8 cellular contexts compared by ENCODE assay signal in genomic region chr7:141702047-141702567, GRCh38. TPM values are rescaled to one million over a fixed set of nuclear protein-coding genes. Genes with fewer than 3 reads are reported as not detected.
DNase-seq lines count a peak whose midpoint lies in the region; ATAC-seq and TF ChIP-seq lines count a peak whose summit lies in the region.

TSS of gene DENND11 (minus strand) at chr7:141702166. CDS start at chr7:141702153, 13 bp downstream.

- H3K4me1 ChIP-seq in Karpas-422 (ENCODE audit: low read length) = peaks cover 19% of the 10 kb centered on the region

- H3K36me3 Mint-ChIP-seq in chondrocyte (ENCODE audit: low read depth) = no peaks in the 10 kb centered on the region

- H3K27me3 Mint-ChIP-seq in chondrocyte (ENCODE audit: low read depth) = no peaks in the 10 kb centered on the region

- ATAC-seq in GM21723 (IDR thresholded peaks at IDR 0.05; ENCODE audit: unreplicated experiment) (peak; percentile 74), left lobe of liver (peak; percentile 84)

- H2AFZ ChIP-seq in Karpas-422 (ENCODE audit: low read length) = peak within 1 kb of the TSS; percentile 97

- no peaks in the 10 kb centered on the region for H3K27me3 ChIP-seq in Karpas-422 (ENCODE audit: low read length)

- peak within 1 kb of the TSS; percentile 76 for H3K4me3 ChIP-seq in GM08714 (ENCODE audit: low read length)
- H3K4me3 ChIP-seq in Karpas-422 (ENCODE audit: low read length) = peak within 1 kb of the TSS; percentile 81

- no peaks in the 10 kb centered on the region for H3K9me2 ChIP-seq in Karpas-422 (replicated peaks; ENCODE audit: insufficient read depth, low read length)

- H3K4me3 Mint-ChIP-seq in chondrocyte (ENCODE audit: unreplicated experiment) = peak within 1 kb of the TSS; percentile 69

- H3K4me2 ChIP-seq in Karpas-422 (ENCODE audit: low read depth, low read length, poor library complexity, severe bottlenecking) = peak within 1 kb of the TSS; percentile 86

- no peaks in the 10 kb centered on the region for H3K9me3 Mint-ChIP-seq in chondrocyte (ENCODE audit: low read depth)

- H3K27ac ChIP-seq in Karpas-422 (ENCODE audit: low read length) = no peak within 1 kb of the TSS

- peak within 1 kb of the TSS; percentile 57 for H3K27ac Mint-ChIP-seq in chondrocyte (ENCODE audit: unreplicated experiment)

- peaks cover 8% of the 10 kb centered on the region; the same call in 1 of the 2 replicates for H4K20me1 ChIP-seq in Karpas-422 (ENCODE audit: insufficient read depth, low read depth, low read length)

- no peaks in the 10 kb centered on the region for H3K36me3 ChIP-seq in Karpas-422 (ENCODE audit: insufficient read depth, low read length)

- no peaks in the 10 kb centered on the region for H3K79me2 ChIP-seq in Karpas-422 (ENCODE audit: low read length)

- no peaks in the 10 kb centered on the region for H3K9me3 ChIP-seq in Karpas-422 (ENCODE audit: low read length)

- DNase-seq in Karpas-422 = peak; percentile 69
- DNase-seq in activated CD4-positive, CD25-positive, alpha-beta regulatory T cell (lab: John Stamatoyannopoulos, UW) = peak; percentile 9 to 48 (median 34)
- DNase-seq in chondrocyte (ENCODE audit: low spot score) = no peak
- DNase-seq in left lobe of liver (ENCODE audit: low spot score) = peak; percentile 64
- DNase-seq in stimulated activated CD4-positive, alpha-beta T cell treated with anti-CD3 and anti-CD28 coated beads, Interleukin-2, amount 100 ng/mL, for 24 hours = peak; percentile 54 to 64
- DNase-seq in DMS114 treated with DMSO at 0.1 percent for 48 hours (lab: John Stamatoyannopoulos, UW; ENCODE audit: unreplicated experiment) = no peak

- peak within 1 kb of the TSS; percentile 72 for H3K9ac ChIP-seq in Karpas-422 (ENCODE audit: low read length)

- peaks cover 38% of the 10 kb centered on the region for H3K4me1 Mint-ChIP-seq in chondrocyte (ENCODE audit: low read depth)

- TF ChIP-seq CTCF in chondrocyte (IDR thresholded peaks at IDR 0.05) = no peak

RNA-seq across cellular contexts. Expression of gene DENND11, which starts in this region (rescaled TPM):
- total RNA-seq in Karpas-422 (2014; rRNA removed; shearing (Covaris generic); ENCODE audit: low replicate concordance) = 16.2 and 17.9 TPM in 2 replicates
- total RNA-seq in chondrocyte = 8.0 to 9.2 TPM (median 8.5 TPM) in 3 replicates
- 29.8 TPM for total RNA-seq in left lobe of liver

Comparison
In these comparisons a context has a peak if more than half of its experiments do, and no peak if none do; other contexts are left out.
1. DNase-seq: peak in Karpas-422 (single experiment), activated CD4-positive, CD25-positive, alpha-beta regulatory T cell (4 of 4), left lobe of liver (single experiment) and stimulated activated CD4-positive, alpha-beta T cell treated with anti-CD3 and anti-CD28 coated beads, Interleukin-2, amount 100 ng/mL, for 24 hours (2 of 2); none in chondrocyte (single experiment) and DMS114 treated with DMSO at 0.1 percent for 48 hours (single experiment).